In genomic region chr2:65287364-65287763, GRCh38 we compare ENCODE assay signal across 35 cellular contexts.
"Had no signal": no experiment of that assay in that cellular context is flagged by ENCODE, and none has a peak within 500 bp of the region (broad histone marks: within the 10 kb centered on the region; RNA-seq: fewer than 3 reads in every experiment).

No MANE protein-coding gene starts in this region.

- DNase-seq: Karpas-422, Kasumi-1, MG63, MM.1S, MV-4-11, NCI-H1048, NCI-H1092, NCI-H1092 treated with DMSO at 0.1 percent for 48 hours, NCI-H1105, NCI-H1105 treated with DMSO at 0.1 percent for 48 hours, NCI-H1417, NCI-H1417 treated with DMSO at 0.1 percent for 48 hours, NCI-H1436, NCI-H1436 treated with DMSO at 0.1 percent for 48 hours, NCI-H146, NCI-H1694, NCI-H1694 treated with DMSO at 0.1 percent for 48 hours, NCI-H187, NCI-H187 treated with DMSO at 0.1 percent for 48 hours, NCI-H1930, NCI-H2029, NCI-H2081, NCI-H2081 treated with DMSO at 0.1 percent for 48 hours, NCI-H2107, NCI-H2171, NCI-H2171 treated with DMSO at 0.1 percent for 48 hours, NCI-H2227 treated with DMSO at 0.1 percent for 48 hours, NCI-H226, NCI-H345, NCI-H446, NCI-H446 treated with DMSO at 0.1 percent for 48 hours, NCI-H510A, NCI-H510A treated with DMSO at 0.1 percent for 48 hours, NCI-H524, NCI-H524 treated with DMSO at 0.1 percent for 48 hours had no signal

- H3K27me3 ChIP-seq: MG63 had no signal

- H3K36me3 ChIP-seq: MG63 had no signal

- H3K9me3 ChIP-seq: MG63 had no signal

- H3K4me3 ChIP-seq: MG63 had no signal
